1 cellular context compared by ENCODE assay signal in genomic region chr11:16280256-16280682, GRCh38.
TF ChIP-seq lines count a peak whose summit lies in the region.

No MANE protein-coding gene starts in this region.

TF ChIP-seq in K562, 482 proteins besides CTCF, POLR2A, EP300 and RAD21 (continued from another document and continues in another):
- TF ChIP-seq STAT6 (CRISPR knock-in tag; IDR thresholded peaks at IDR 0.05) (no peak), E4F1 (CRISPR knock-in tag; IDR thresholded peaks at IDR 0.05; ENCODE audit: borderline replicate concordance) (no peak), LCOR (CRISPR knock-in tag; IDR thresholded peaks at IDR 0.05) (no peak), GTF2B (IDR thresholded peaks at IDR 0.05; ENCODE audit: extremely low read depth, insufficient read length) (no peak), HCFC1 (IDR thresholded peaks at IDR 0.05; ENCODE audit: low read depth, low read length) (no peak), ATF1 (CRISPR knock-in tag; IDR thresholded peaks at IDR 0.05) (no peak), ATF1 (tag; IDR thresholded peaks at IDR 0.05) (peak; percentile 61), DNMT1 (IDR thresholded peaks at IDR 0.05) (no peak), SPI1 (IDR thresholded peaks at IDR 0.05; ENCODE audit: borderline replicate concordance, low read depth, low read length) (no peak), THRB (CRISPR knock-in tag; conservative IDR thresholded peaks at IDR 0.05) (no peak), ZFP36 (IDR thresholded peaks at IDR 0.05; ENCODE audit: low read depth, low read length, partially characterized antibody) (no peak), HEY1 (CRISPR knock-in tag; IDR thresholded peaks at IDR 0.05; ENCODE audit: borderline replicate concordance) (no peak), ZNF3 (CRISPR knock-in tag; IDR thresholded peaks at IDR 0.05) (no peak), ZNF384 (IDR thresholded peaks at IDR 0.05; ENCODE audit: low read depth, low read length) (peak; percentile 87), KDM2B (CRISPR knock-in tag; IDR thresholded peaks at IDR 0.05) (no peak), OTX1 (CRISPR knock-in tag; IDR thresholded peaks at IDR 0.05) (no peak), ILF3 (IDR thresholded peaks at IDR 0.05; ENCODE audit: borderline replicate concordance) (no peak), FOXK2 (conservative IDR thresholded peaks at IDR 0.05 in 1 of 2, IDR thresholded peaks at IDR 0.05 in 1 of 2; ENCODE audit: low read depth in 2 of 2) (peak in 1 of 2 experiments; percentile 43; a peak in 1 of 4 replicates), PPARD (CRISPR knock-in tag; IDR thresholded peaks at IDR 0.05) (no peak), U2AF1 (optimal IDR thresholded peaks at IDR 0.05; ENCODE audit: low read depth, low read length) (no peak), EHMT2 (IDR thresholded peaks at IDR 0.05) (no peak), HINFP (tag; conservative IDR thresholded peaks at IDR 0.05; ENCODE audit: low read depth) (no peak), KLF16 (IDR thresholded peaks at IDR 0.05) (0 out of 2 replicates have a peak, but pooled peaks have one; percentile 48), SAFB (IDR thresholded peaks at IDR 0.05; ENCODE audit: borderline replicate concordance, low read depth, low read length) (no peak), SIN3B (IDR thresholded peaks at IDR 0.05; ENCODE audit: low read depth) (no peak), IFI16 (CRISPR knock-in tag; IDR thresholded peaks at IDR 0.05) (no peak), NR0B1 (IDR thresholded peaks at IDR 0.05; ENCODE audit: partially characterized antibody) (no peak), CLOCK (CRISPR knock-in tag; IDR thresholded peaks at IDR 0.05; ENCODE audit: borderline replicate concordance) (no peak), THAP12 (CRISPR knock-in tag; IDR thresholded peaks at IDR 0.05) (no peak), PKNOX1 (IDR thresholded peaks at IDR 0.05) (peak; percentile 97), CBFB (CRISPR knock-in tag; IDR thresholded peaks at IDR 0.05) (no peak), POLR3G (IDR thresholded peaks at IDR 0.05; ENCODE audit: extremely low read depth, insufficient read length, insufficient replicate concordance) (no peak), ETV1 (tag; conservative IDR thresholded peaks at IDR 0.05; ENCODE audit: low read depth) (no peak), MXI1 (IDR thresholded peaks at IDR 0.05; ENCODE audit: low read depth, low read length) (no peak), ELK3 (CRISPR knock-in tag; IDR thresholded peaks at IDR 0.05) (no peak), ZNF561 (CRISPR knock-in tag; conservative IDR thresholded peaks at IDR 0.05) (no peak), ZBTB12 (CRISPR knock-in tag; IDR thresholded peaks at IDR 0.05) (no peak), ZNF280B (CRISPR knock-in tag; IDR thresholded peaks at IDR 0.05) (no peak)
